1 cellular context compared by ENCODE assay signal in genomic region chr4:147683717-147684700, GRCh38.
TF ChIP-seq lines count a peak whose summit lies in the region.

Gene PRMT9, minus strand, starts transcription at chr4:147684163. Its CDS starts 176 bp downstream, at chr4:147683987.

TF ChIP-seq in K562, 482 proteins besides CTCF, POLR2A, EP300 and RAD21 (continued from another document and continues in another):
- TF ChIP-seq SIN3A (IDR thresholded peaks at IDR 0.05; ENCODE audit: borderline replicate concordance in 2 of 2, control insufficient read depth in 1 of 2, low read depth in 2 of 2, low read length in 2 of 2) (peak in 1 of 2 experiments; percentile 66; a peak in 1 of 4 replicates), TARDBP (IDR thresholded peaks at IDR 0.05) (0 out of 2 replicates have a peak, but pooled peaks have one; percentile 62), RBM39 (optimal IDR thresholded peaks at IDR 0.05; ENCODE audit: low read depth, low read length) (no peak), NBN (IDR thresholded peaks at IDR 0.05; ENCODE audit: low read depth) (peak; percentile 67), ARHGAP35 (IDR thresholded peaks at IDR 0.05; ENCODE audit: partially characterized antibody) (no peak), HDAC6 (IDR thresholded peaks at IDR 0.05; ENCODE audit: low read depth, low read length) (no peak), MAFK (IDR thresholded peaks at IDR 0.05; ENCODE audit: low read length) (no peak), POU5F1 (IDR thresholded peaks at IDR 0.05; ENCODE audit: borderline replicate concordance, low read depth, low read length, partially characterized antibody) (no peak), MXD1 (CRISPR knock-in tag; IDR thresholded peaks at IDR 0.05; ENCODE audit: borderline replicate concordance, poor library complexity, severe bottlenecking) (no peak), ATF6 (CRISPR knock-in tag; IDR thresholded peaks at IDR 0.05) (peak; percentile 80; the same call in 1 of the 2 replicates), POLR2B (IDR thresholded peaks at IDR 0.05; ENCODE audit: low read depth, partially characterized antibody) (peak; percentile 92), NCOA1 (IDR thresholded peaks at IDR 0.05; ENCODE audit: low read depth) (peak; percentile 50; the same call in 1 of the 2 replicates), ZNF707 (CRISPR knock-in tag; conservative IDR thresholded peaks at IDR 0.05) (no peak), SMARCE1 (IDR thresholded peaks at IDR 0.05) (no peak), GATAD2B (IDR thresholded peaks at IDR 0.05; ENCODE audit: borderline replicate concordance) (no peak), HSF4 (CRISPR knock-in tag; IDR thresholded peaks at IDR 0.05; ENCODE audit: borderline replicate concordance) (no peak), BRCA1 (IDR thresholded peaks at IDR 0.05) (no peak), BRCA1 (CRISPR knock-in tag; IDR thresholded peaks at IDR 0.05) (no peak), ARID1B (IDR thresholded peaks at IDR 0.05) (0 out of 2 replicates have a peak, but pooled peaks have one; percentile 7), YBX1 (IDR thresholded peaks at IDR 0.05) (no peak), ZBTB9 (CRISPR knock-in tag; IDR thresholded peaks at IDR 0.05) (peak; percentile 28; the same call in 1 of the 2 replicates), NCOR1 (IDR thresholded peaks at IDR 0.05) (0 out of 2 replicates have a peak, but pooled peaks have one; percentile 19), NR4A1 (CRISPR knock-in tag; IDR thresholded peaks at IDR 0.05) (no peak), NR4A1 (tag; IDR thresholded peaks at IDR 0.05) (no peak), HMG20A (CRISPR knock-in tag; conservative IDR thresholded peaks at IDR 0.05) (no peak), HMG20B (CRISPR knock-in tag; IDR thresholded peaks at IDR 0.05) (no peak), SMAD3 (CRISPR knock-in tag; conservative IDR thresholded peaks at IDR 0.05) (no peak), GATA2 (CRISPR knock-in tag; IDR thresholded peaks at IDR 0.05) (no peak), HNRNPLL (IDR thresholded peaks at IDR 0.05; ENCODE audit: low read depth, low read length, poor library complexity, severe bottlenecking) (peak; percentile 94), SUPT5H (IDR thresholded peaks at IDR 0.05) (peak; percentile 95), SMC3 (conservative IDR thresholded peaks at IDR 0.05; ENCODE audit: insufficient read depth, low read depth, low read length) (no peak), MCM5 (IDR thresholded peaks at IDR 0.05; ENCODE audit: low read depth) (no peak), EHMT2 (IDR thresholded peaks at IDR 0.05) (no peak), ZNF280B (CRISPR knock-in tag; IDR thresholded peaks at IDR 0.05) (no peak), DPF2 (IDR thresholded peaks at IDR 0.05) (0 out of 2 replicates have a peak, but pooled peaks have one; percentile 17), ATF4 (CRISPR knock-in tag; IDR thresholded peaks at IDR 0.05) (no peak), ETS2 (tag; IDR thresholded peaks at IDR 0.05; ENCODE audit: borderline replicate concordance, poor library complexity, severe bottlenecking) (no peak), SIRT6 (IDR thresholded peaks at IDR 0.05; ENCODE audit: low read depth, low read length) (no peak), CEBPB (tag; IDR thresholded peaks at IDR 0.05) (no peak), SLC30A9 (CRISPR knock-in tag; IDR thresholded peaks at IDR 0.05) (no peak), KLF13 (tag; IDR thresholded peaks at IDR 0.05; ENCODE audit: borderline replicate concordance, low read depth) (no peak), SREBF2 (CRISPR knock-in tag; IDR thresholded peaks at IDR 0.05) (no peak), TFAM (CRISPR knock-in tag; conservative IDR thresholded peaks at IDR 0.05) (no peak), ZFP30 (CRISPR knock-in tag; IDR thresholded peaks at IDR 0.05; ENCODE audit: borderline replicate concordance) (no peak), PHB2 (IDR thresholded peaks at IDR 0.05; ENCODE audit: low read depth) (no peak), SREBF1 (IDR thresholded peaks at IDR 0.05; ENCODE audit: borderline replicate concordance, low read depth, low read length) (no peak), ZNF124 (CRISPR knock-in tag; IDR thresholded peaks at IDR 0.05) (no peak), THRB (CRISPR knock-in tag; conservative IDR thresholded peaks at IDR 0.05) (no peak), TAF7 (tag; IDR thresholded peaks at IDR 0.05) (no peak), FOXM1 (IDR thresholded peaks at IDR 0.05; ENCODE audit: low read depth) (no peak), FOXM1 (CRISPR knock-in tag; IDR thresholded peaks at IDR 0.05; ENCODE audit: low read depth) (0 out of 2 replicates have a peak, but pooled peaks have one; percentile 40), ZNF778 (CRISPR knock-in tag; IDR thresholded peaks at IDR 0.05) (no peak)
- TF ChIP-seq, protein P1, sequence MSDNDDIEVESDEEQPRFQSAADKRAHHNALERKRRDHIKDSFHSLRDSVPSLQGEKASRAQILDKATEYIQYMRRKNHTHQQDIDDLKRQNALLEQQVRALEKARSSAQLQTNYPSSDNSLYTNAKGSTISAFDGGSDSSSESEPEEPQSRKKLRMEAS (CRISPR knock-in tag; IDR thresholded peaks at IDR 0.05) = peak; percentile 75
- TF ChIP-seq, protein P2, sequence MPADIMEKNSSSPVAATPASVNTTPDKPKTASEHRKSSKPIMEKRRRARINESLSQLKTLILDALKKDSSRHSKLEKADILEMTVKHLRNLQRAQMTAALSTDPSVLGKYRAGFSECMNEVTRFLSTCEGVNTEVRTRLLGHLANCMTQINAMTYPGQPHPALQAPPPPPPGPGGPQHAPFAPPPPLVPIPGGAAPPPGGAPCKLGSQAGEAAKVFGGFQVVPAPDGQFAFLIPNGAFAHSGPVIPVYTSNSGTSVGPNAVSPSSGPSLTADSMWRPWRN (IDR thresholded peaks at IDR 0.05; ENCODE audit: low read depth) = no peak
- TF ChIP-seq, protein P3, sequence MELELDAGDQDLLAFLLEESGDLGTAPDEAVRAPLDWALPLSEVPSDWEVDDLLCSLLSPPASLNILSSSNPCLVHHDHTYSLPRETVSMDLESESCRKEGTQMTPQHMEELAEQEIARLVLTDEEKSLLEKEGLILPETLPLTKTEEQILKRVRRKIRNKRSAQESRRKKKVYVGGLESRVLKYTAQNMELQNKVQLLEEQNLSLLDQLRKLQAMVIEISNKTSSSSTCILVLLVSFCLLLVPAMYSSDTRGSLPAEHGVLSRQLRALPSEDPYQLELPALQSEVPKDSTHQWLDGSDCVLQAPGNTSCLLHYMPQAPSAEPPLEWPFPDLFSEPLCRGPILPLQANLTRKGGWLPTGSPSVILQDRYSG (tag; conservative IDR thresholded peaks at IDR 0.05; ENCODE audit: low read depth) = no peak
- TF ChIP-seq, protein P4, sequence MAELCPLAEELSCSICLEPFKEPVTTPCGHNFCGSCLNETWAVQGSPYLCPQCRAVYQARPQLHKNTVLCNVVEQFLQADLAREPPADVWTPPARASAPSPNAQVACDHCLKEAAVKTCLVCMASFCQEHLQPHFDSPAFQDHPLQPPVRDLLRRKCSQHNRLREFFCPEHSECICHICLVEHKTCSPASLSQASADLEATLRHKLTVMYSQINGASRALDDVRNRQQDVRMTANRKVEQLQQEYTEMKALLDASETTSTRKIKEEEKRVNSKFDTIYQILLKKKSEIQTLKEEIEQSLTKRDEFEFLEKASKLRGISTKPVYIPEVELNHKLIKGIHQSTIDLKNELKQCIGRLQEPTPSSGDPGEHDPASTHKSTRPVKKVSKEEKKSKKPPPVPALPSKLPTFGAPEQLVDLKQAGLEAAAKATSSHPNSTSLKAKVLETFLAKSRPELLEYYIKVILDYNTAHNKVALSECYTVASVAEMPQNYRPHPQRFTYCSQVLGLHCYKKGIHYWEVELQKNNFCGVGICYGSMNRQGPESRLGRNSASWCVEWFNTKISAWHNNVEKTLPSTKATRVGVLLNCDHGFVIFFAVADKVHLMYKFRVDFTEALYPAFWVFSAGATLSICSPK (IDR thresholded peaks at IDR 0.05; ENCODE audit: borderline replicate concordance) = no peak
- TF ChIP-seq, protein P5, sequence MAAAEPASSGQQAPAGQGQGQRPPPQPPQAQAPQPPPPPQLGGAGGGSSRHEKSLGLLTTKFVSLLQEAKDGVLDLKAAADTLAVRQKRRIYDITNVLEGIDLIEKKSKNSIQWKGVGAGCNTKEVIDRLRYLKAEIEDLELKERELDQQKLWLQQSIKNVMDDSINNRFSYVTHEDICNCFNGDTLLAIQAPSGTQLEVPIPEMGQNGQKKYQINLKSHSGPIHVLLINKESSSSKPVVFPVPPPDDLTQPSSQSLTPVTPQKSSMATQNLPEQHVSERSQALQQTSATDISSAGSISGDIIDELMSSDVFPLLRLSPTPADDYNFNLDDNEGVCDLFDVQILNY (CRISPR knock-in tag; IDR thresholded peaks at IDR 0.05) = no peak
- TF ChIP-seq, protein P6, sequence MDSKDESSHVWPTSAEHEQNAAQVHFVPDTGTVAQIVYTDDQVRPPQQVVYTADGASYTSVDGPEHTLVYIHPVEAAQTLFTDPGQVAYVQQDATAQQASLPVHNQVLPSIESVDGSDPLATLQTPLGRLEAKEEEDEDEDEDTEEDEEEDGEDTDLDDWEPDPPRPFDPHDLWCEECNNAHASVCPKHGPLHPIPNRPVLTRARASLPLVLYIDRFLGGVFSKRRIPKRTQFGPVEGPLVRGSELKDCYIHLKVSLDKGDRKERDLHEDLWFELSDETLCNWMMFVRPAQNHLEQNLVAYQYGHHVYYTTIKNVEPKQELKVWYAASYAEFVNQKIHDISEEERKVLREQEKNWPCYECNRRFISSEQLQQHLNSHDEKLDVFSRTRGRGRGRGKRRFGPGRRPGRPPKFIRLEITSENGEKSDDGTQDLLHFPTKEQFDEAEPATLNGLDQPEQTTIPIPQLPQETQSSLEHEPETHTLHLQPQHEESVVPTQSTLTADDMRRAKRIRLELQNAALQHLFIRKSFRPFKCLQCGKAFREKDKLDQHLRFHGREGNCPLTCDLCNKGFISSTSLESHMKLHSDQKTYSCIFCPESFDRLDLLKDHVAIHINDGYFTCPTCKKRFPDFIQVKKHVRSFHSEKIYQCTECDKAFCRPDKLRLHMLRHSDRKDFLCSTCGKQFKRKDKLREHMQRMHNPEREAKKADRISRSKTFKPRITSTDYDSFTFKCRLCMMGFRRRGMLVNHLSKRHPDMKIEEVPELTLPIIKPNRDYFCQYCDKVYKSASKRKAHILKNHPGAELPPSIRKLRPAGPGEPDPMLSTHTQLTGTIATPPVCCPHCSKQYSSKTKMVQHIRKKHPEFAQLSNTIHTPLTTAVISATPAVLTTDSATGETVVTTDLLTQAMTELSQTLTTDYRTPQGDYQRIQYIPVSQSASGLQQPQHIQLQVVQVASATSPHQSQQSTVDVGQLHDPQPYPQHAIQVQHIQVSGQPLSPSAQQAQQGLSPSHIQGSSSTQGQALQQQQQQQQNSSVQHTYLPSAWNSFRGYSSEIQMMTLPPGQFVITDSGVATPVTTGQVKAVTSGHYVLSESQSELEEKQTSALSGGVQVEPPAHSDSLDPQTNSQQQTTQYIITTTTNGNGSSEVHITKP (IDR thresholded peaks at IDR 0.05; ENCODE audit: partially characterized antibody) = peak; percentile 80
